In genomic region chr20:23902396-23902795, GRCh38 we compare ENCODE assay signal across 13 cellular contexts. TPM values are rescaled to one million over a fixed set of nuclear protein-coding genes. Genes with fewer than 3 reads are reported as not detected.
"Had no signal": no experiment of that assay in that cellular context is flagged by ENCODE, and none has a peak within 500 bp of the region (broad histone marks: within the 10 kb centered on the region; RNA-seq: fewer than 3 reads in every experiment).

No MANE protein-coding gene starts in this region.

RNA-seq across cellular contexts. Expression of gene CST5, which starts 22.8 kb away (rescaled TPM):
- total RNA-seq: activated CD8-positive, alpha-beta memory T cell treated with anti-CD3 and anti-CD28 coated beads for 36 hours; bronchial epithelial cell; dermis microvascular lymphatic vessel endothelial cell; heart right ventricle; left colon; lower lobe of right lung; mesothelial cell of epicardium; ovary; pulmonary artery endothelial cell; right lobe of liver; SJSA1; smooth muscle cell; temporal lobe had no signal
- polyA plus RNA-seq: heart right ventricle, ovary, smooth muscle cell had no signal
